ENCODE assay signal across 32 cellular contexts in genomic region chr9:127066060-127066774, GRCh38. TPM values are rescaled to one million over a fixed set of nuclear protein-coding genes. Genes with fewer than 3 reads are reported as not detected.
A peak's percentile ranks its signal among the peaks of the same experiment; 100 is the strongest.
DNase-seq lines count a peak whose midpoint lies in the region; ATAC-seq and TF ChIP-seq lines count a peak whose summit lies in the region.
"Had no signal": no experiment of that assay in that cellular context is flagged by ENCODE, and none has a peak within 500 bp of the region (broad histone marks: within the 10 kb centered on the region; RNA-seq: fewer than 3 reads in every experiment).

No MANE protein-coding gene starts in this region.

- no peak overlapping the region for H2AFZ ChIP-seq in mammary epithelial cell (ENCODE audit: low read depth, low read length)

- no peak overlapping the region for H3K27ac ChIP-seq in mammary epithelial cell (ENCODE audit: insufficient read depth, low read depth, low read length)
- H3K27ac ChIP-seq in brain microvascular endothelial cell, result peak overlapping the region; percentile 57
- peak overlapping the region; percentile 19 for H3K27ac ChIP-seq in skeletal muscle tissue (ENCODE audit: low read depth, low read length)
- H3K27ac ChIP-seq: gastroesophageal sphincter, SK-N-MC, thyroid gland had no signal

- no peaks in the 10 kb centered on the region for H3K36me3 Mint-ChIP-seq in MCF 10A (ENCODE audit: insufficient read depth, unreplicated experiment)

- H3K9me3 ChIP-seq in mammary epithelial cell (replicated peaks; ENCODE audit: insufficient read depth, low read length) (no peaks in the 10 kb centered on the region), skeletal muscle tissue (ENCODE audit: control insufficient read depth in 3 of 3, low read length in 3 of 3) (no peaks in the 10 kb centered on the region)
- H3K9me3 ChIP-seq: stomach, thyroid gland had no signal

- H3K36me3 ChIP-seq in mammary epithelial cell (ENCODE audit: insufficient read depth, low read length), result no peaks in the 10 kb centered on the region
- H3K36me3 ChIP-seq in brain microvascular endothelial cell (replicated peaks), result no peaks in the 10 kb centered on the region
- peaks cover 0 to 2% (median 0%) of the 10 kb centered on the region in 3 donors for H3K36me3 ChIP-seq in skeletal muscle tissue (ENCODE audit: control insufficient read depth in 3 of 3, insufficient read depth in 3 of 3, low read length in 3 of 3)
- H3K36me3 ChIP-seq: thyroid gland had no signal

- no peaks in the 10 kb centered on the region for H3K79me2 ChIP-seq in mammary epithelial cell (ENCODE audit: insufficient read depth, low read length)

- ATAC-seq in HG02571 (IDR thresholded peaks at IDR 0.05; ENCODE audit: unreplicated experiment), result no peak
- ATAC-seq: gastroesophageal sphincter; GM12878; naive thymus-derived CD8-positive, alpha-beta T cell had no signal

- no peaks in the 10 kb centered on the region for H4K20me1 ChIP-seq in mammary epithelial cell (ENCODE audit: insufficient read depth, low read length)

- intact Hi-C loops in MCF 10A (cut with micrococcal nuclease) (no loop called here), mammary epithelial cell (cut with micrococcal nuclease) (no loop called here)

- H3K27me3 ChIP-seq in mammary epithelial cell (ENCODE audit: insufficient read depth, low read length) (no peaks in the 10 kb centered on the region), brain microvascular endothelial cell (replicated peaks) (no peaks in the 10 kb centered on the region), skeletal muscle tissue (ENCODE audit: control insufficient read depth in 3 of 3, insufficient read depth in 3 of 3, low read length in 3 of 3) (no peaks in the 10 kb centered on the region)
- H3K27me3 ChIP-seq: gastroesophageal sphincter, stomach, thyroid gland had no signal

- no peak overlapping the region for H3K4me3 ChIP-seq in mammary epithelial cell (replicated peaks in 1 of 3; ENCODE audit: insufficient read depth in 1 of 3, low read depth in 2 of 3, low read length in 3 of 3)
- H3K4me3 ChIP-seq in brain microvascular endothelial cell (ENCODE audit: low read depth, low read length), result no peak overlapping the region
- H3K4me3 ChIP-seq in fibroblast of villous mesenchyme (ENCODE audit: low read depth, low read length), result no peak overlapping the region
- no peak overlapping the region for H3K4me3 ChIP-seq in skeletal muscle tissue (ENCODE audit: low read length in 3 of 3)
- H3K4me3 ChIP-seq: gastroesophageal sphincter, GM12878, SK-N-MC, skin epidermis, stomach, thyroid gland had no signal

- 91% methylated on average over 8 of the region's 9 CpGs for whole genome bisulfite sequencing in mammary epithelial cell (ENCODE audit: low coverage, missing lambda C conversion rate)

- H3K27me3 Mint-ChIP-seq in MCF 10A (ENCODE audit: insufficient read depth, unreplicated experiment), result no peaks in the 10 kb centered on the region
- H3K27me3 Mint-ChIP-seq: CD4-positive, CD25-positive, alpha-beta regulatory T cell; IgD-negative memory B cell; naive thymus-derived CD8-positive, alpha-beta T cell had no signal

- CTCF ChIA-PET in MCF 10A (lab: Yijun Ruan, JAX) (interaction anchor here (1.5 kb wide), 1 partner anchor 101 kb away, joined by 3 read pairs; no protein-coding TSS in a partner anchor), mammary epithelial cell (lab: Charles Lee; ENCODE audit: low non-redundant PET) (no interaction called here)

- no peak overlapping the region for H3K4me3 Mint-ChIP-seq in MCF 10A (ENCODE audit: unreplicated experiment)
- H3K4me3 Mint-ChIP-seq: CD4-positive, CD25-positive, alpha-beta regulatory T cell; IgD-negative memory B cell; immature natural killer cell; naive thymus-derived CD8-positive, alpha-beta T cell had no signal

- H3K9me3 Mint-ChIP-seq in MCF 10A (ENCODE audit: unreplicated experiment), result no peaks in the 10 kb centered on the region
- H3K9me3 Mint-ChIP-seq: immature natural killer cell had no signal

- in situ Hi-C loops in mammary epithelial cell (cut with MboI; ENCODE audit: low sequenced_read_pairs in 2 of 2) (no loop called here), brain microvascular endothelial cell (cut with HindIII; ENCODE audit: low pct_ligation_motif_present, low sequenced_read_pairs) (no loop called here)

- no peaks in the 10 kb centered on the region for H3K4me1 Mint-ChIP-seq in MCF 10A (ENCODE audit: insufficient read depth, unreplicated experiment)
- H3K4me1 Mint-ChIP-seq: immature natural killer cell had no signal

- H3K4me2 ChIP-seq in mammary epithelial cell (ENCODE audit: insufficient read depth, low read depth, low read length), result no peak overlapping the region

- DNase-seq in MCF 10A (ENCODE audit: unreplicated experiment), result peak; percentile 12
- DNase-seq in mammary epithelial cell, result no peak
- DNase-seq in brain microvascular endothelial cell, result peak; percentile 32
- DNase-seq in fibroblast of villous mesenchyme (ENCODE audit: low read depth), result peak; percentile 77
- no peak for DNase-seq in iPS-NIHi11 (ENCODE audit: low spot score)
- no peak for DNase-seq in activated CD8-positive, alpha-beta memory T cell treated with anti-CD3 and anti-CD28 coated beads for 24 hours
- DNase-seq: 8988T; activated effector memory CD4-positive, alpha-beta T cell treated with Interleukin-2 at 50 U/mL for 16 hours; CD4-positive, CD25-positive, alpha-beta regulatory T cell; effector memory CD4-positive, alpha-beta T cell; GOT3; hippocampal formation; immature natural killer cell; midbrain; naive thymus-derived CD8-positive, alpha-beta T cell; NCI-H1417 treated with DMSO at 0.1 percent for 48 hours; NCI-H2081 treated with DMSO at 0.1 percent for 48 hours; NCI-H774; occipital lobe; RPMI8226; stimulated activated CD4-positive, alpha-beta T cell treated with anti-CD3 and anti-CD28 coated beads, Interleukin-1b, Interleukin-23, amount 100 ng/mL, for 48 hours; stimulated activated CD8-positive, alpha-beta memory T cell treated with anti-CD3 and anti-CD28 coated beads, Interleukin-4, amount 100 ng/mL, for 48 hours; stomach; thyroid gland had no signal

- H3K4me1 ChIP-seq in mammary epithelial cell (ENCODE audit: insufficient read depth, low read length) (no peaks in the 10 kb centered on the region), skeletal muscle tissue (ENCODE audit: control insufficient read depth in 3 of 3, insufficient read depth in 3 of 3, low read length in 3 of 3) (no peaks in the 10 kb centered on the region)
- H3K4me1 ChIP-seq: gastroesophageal sphincter, thyroid gland had no signal

- TF ChIP-seq CTCF in MCF 10A (IDR thresholded peaks at IDR 0.05; ENCODE audit: unreplicated experiment) (no peak), mammary epithelial cell (conservative IDR thresholded peaks at IDR 0.05 in 1 of 2, IDR thresholded peaks at IDR 0.05 in 1 of 2; ENCODE audit: extremely low read depth in 1 of 2, insufficient read depth in 1 of 2, low read depth in 1 of 2, low read length in 2 of 2) (no peak), brain microvascular endothelial cell (IDR thresholded peaks at IDR 0.05; ENCODE audit: low read depth, low read length, missing control alignments) (no peak), fibroblast of villous mesenchyme (IDR thresholded peaks at IDR 0.05; ENCODE audit: insufficient read depth, low read depth, low read length) (no peak)

- H3K9ac ChIP-seq in mammary epithelial cell (ENCODE audit: insufficient read depth, low read length) (no peak overlapping the region), skeletal muscle tissue (ENCODE audit: low read depth in 1 of 3, low read length in 3 of 3) (no peak overlapping the region)

- no peak overlapping the region for H3K27ac Mint-ChIP-seq in MCF 10A (ENCODE audit: low read depth, unreplicated experiment)
- H3K27ac Mint-ChIP-seq: IgD-negative memory B cell; naive thymus-derived CD8-positive, alpha-beta T cell had no signal

- no TSS peak for BruUV-seq in MCF 10A (replicated peaks; lab: Mats Ljungman, UMichigan)
- no TSS peak for BruUV-seq in mammary epithelial cell (replicated peaks; lab: Mats Ljungman, UMichigan)

- POLR2A ChIA-PET in MCF 10A (lab: Yijun Ruan, JAX), result no interaction called here

- dilution Hi-C loops in mammary epithelial cell (cut with HindIII; ENCODE audit: low sequenced_read_pairs), result no loop called here

RNA-seq across cellular contexts. Expression of gene ANGPTL2, which starts 56.2 kb away (rescaled TPM):
- total RNA-seq in MCF 10A (2022) (not detected in 2 replicates), mammary epithelial cell (1 to 10 TPM in 1 of 2 donors, not detected in 1; 1.5 TPM), fibroblast of villous mesenchyme (19.9 and 37.4 TPM in 2 replicates), skeletal muscle tissue (37.6 TPM)
- polyA plus RNA-seq in mammary epithelial cell, result not detected
- polyA minus RNA-seq in mammary epithelial cell, result not detected
- total RNA-seq: CD4-positive, CD25-positive, alpha-beta regulatory T cell; naive thymus-derived CD8-positive, alpha-beta T cell; T-helper 1 cell treated with Interleukin-12 subunit alpha and Interleukin-12 subunit beta and Interleukin-4 antibody, amounts not matched to agents 30 ng/mL and 1 ng/mL, for 36 hours had no signal
- polyA plus RNA-seq: CD4-positive, CD25-positive, alpha-beta regulatory T cell; immature natural killer cell; naive thymus-derived CD8-positive, alpha-beta T cell had no signal

Comparison
In these comparisons a context has a peak if more than half of its experiments do, and no peak if none do; other contexts are left out.
1. DNase-seq: peak in MCF 10A (single experiment), brain microvascular endothelial cell (single experiment) and fibroblast of villous mesenchyme (single experiment); none in mammary epithelial cell (single experiment), iPS-NIHi11 (single experiment) and activated CD8-positive, alpha-beta memory T cell treated with anti-CD3 and anti-CD28 coated beads for 24 hours (single experiment).